8 cellular contexts compared by ENCODE assay signal in the genomic region with DNA sequence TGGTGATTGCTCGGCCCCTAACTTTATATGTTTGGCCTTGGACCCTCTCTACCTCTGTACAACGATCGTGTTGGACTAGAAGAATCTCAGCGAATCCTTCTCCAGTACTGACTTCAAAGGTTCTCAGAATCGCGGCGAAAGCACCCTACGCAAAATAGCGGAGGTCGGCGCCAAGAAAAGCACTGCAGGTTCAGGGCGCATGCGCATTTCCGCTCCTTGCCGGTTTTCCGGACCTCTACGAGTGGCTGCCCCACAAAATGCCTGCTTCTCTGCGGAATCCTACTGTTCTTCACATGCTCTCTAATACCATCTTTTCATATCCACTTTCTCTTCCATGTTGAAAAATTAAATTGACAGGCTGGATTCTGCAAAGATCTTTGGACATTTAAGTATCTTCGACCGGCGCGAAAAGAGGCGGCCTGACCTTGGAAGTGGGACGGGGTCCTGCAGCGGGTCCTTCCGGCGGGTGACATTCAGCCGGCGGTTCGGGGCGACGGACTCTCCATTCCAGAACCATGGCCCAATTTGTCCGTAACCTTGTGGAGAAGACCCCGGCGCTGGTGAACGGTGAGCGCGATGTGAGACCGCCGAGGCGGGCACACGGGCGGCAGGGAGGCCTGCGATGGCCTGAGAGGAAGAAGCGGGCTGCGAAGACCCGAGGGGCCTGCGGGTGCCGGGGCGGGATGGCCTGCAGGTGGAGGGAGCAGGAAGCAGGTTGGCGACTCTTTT. TPM values are rescaled to one million over a fixed set of nuclear protein-coding genes. Genes with fewer than 3 reads are reported as not detected.
DNase-seq lines count a peak whose midpoint lies in the region; ATAC-seq and TF ChIP-seq lines count a peak whose summit lies in the region.

A gene with protein sequence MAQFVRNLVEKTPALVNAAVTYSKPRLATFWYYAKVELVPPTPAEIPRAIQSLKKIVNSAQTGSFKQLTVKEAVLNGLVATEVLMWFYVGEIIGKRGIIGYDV (plus strand): TSS at position 456 of the 729 bp plus-strand sequence. CDS start 60 bp downstream, at position 516.

- in situ Hi-C loops in astrocyte of the cerebellum (cut with HindIII; ENCODE audit: low sequenced_read_pairs) = no loop called here

- H3K4me1 ChIP-seq in hepatocyte (ENCODE audit: insufficient read depth) = peaks cover 11% of the 10 kb centered on the region
- H3K4me1 ChIP-seq in aorta (ENCODE audit: control insufficient read depth in 1 of 2, insufficient read depth in 2 of 2, low read length in 2 of 2) = no peaks in the 10 kb centered on the region

- POLR2A ChIA-PET in GM10248 (lab: Yijun Ruan, JAX) = interaction anchor here (0.5 kb wide), 1 partner anchor 9 kb away, joined by 3 read pairs; no protein-coding TSS in a partner anchor

- peak within 1 kb of the TSS; percentile 69 for H3K4me2 ChIP-seq in hepatocyte

- H2AFZ ChIP-seq in hepatocyte = peak within 1 kb of the TSS; percentile 55

- H3K36me3 ChIP-seq in hepatocyte (replicated peaks; ENCODE audit: insufficient read depth, low read depth) (no peaks in the 10 kb centered on the region), aorta (ENCODE audit: control insufficient read depth in 1 of 2, insufficient read depth in 2 of 2, low read length in 1 of 2) (no peaks in the 10 kb centered on the region)

- CTCF ChIA-PET in GM10248 (lab: Yijun Ruan, JAX) = interaction anchor here (0.8 to 1.1 kb wide), 2 partner anchors 24 to 38 kb away, joined by 3 read pairs; no protein-coding TSS in a partner anchor

- peaks cover 30% of the 10 kb centered on the region for H4K20me1 ChIP-seq in hepatocyte (ENCODE audit: insufficient read depth, poor library complexity, severe bottlenecking)

- H3K4me3 ChIP-seq in astrocyte of the cerebellum (ENCODE audit: low read depth, low read length) = peak within 1 kb of the TSS; percentile 86
- H3K4me3 ChIP-seq in hepatocyte = peak within 1 kb of the TSS; percentile 79
- peak within 1 kb of the TSS; percentile 65 to 93 for H3K4me3 ChIP-seq in aorta (ENCODE audit: low read length in 2 of 2)

- H3K9me2 ChIP-seq in hepatocyte (replicated peaks; ENCODE audit: insufficient read depth) = no peaks in the 10 kb centered on the region

- ATAC-seq in HG02852 (IDR thresholded peaks at IDR 0.05; ENCODE audit: unreplicated experiment) (peak; percentile 55), aorta (ENCODE audit: low FRiP score) (peak; percentile 95)

- intact Hi-C loops in aorta (cut with DNase I) = loop anchor here (1.0 to 5.0 kb wide), 3 partner anchors 36 to 86 kb away; a partner anchor contains a TSS

- H3K79me2 ChIP-seq in hepatocyte = peaks cover 48% of the 10 kb centered on the region

- H3K27me3 ChIP-seq in hepatocyte (no peaks in the 10 kb centered on the region), aorta (ENCODE audit: control insufficient read depth in 1 of 2, insufficient read depth in 2 of 2, low read length in 1 of 2) (no peaks in the 10 kb centered on the region)

- under 1% methylated on average over 48 of the region's 51 CpGs for WGBS in hepatocyte (ENCODE audit: low lambda C conversion rate, missing lambda C conversion rate)
- WGBS in aorta, 2 donors = 0% methylated on average over 51 of the region's 51 CpGs

- H3K9me3 ChIP-seq in hepatocyte (ENCODE audit: low read depth) = no peaks in the 10 kb centered on the region
- no peaks in the 10 kb centered on the region for H3K9me3 ChIP-seq in aorta (ENCODE audit: control insufficient read depth, low read length)

- peak; percentile 91 for DNase-seq in GM10248 (ENCODE audit: extremely low spot score)
- peak; percentile 94 for DNase-seq in NCI-H2029 treated with DMSO at 0.1 percent for 48 hours (lab: John Stamatoyannopoulos, UW)
- peak; percentile 73 for DNase-seq in T1000 (lab: John Stamatoyannopoulos, UW)
- DNase-seq in astrocyte of the cerebellum (ENCODE audit: low read depth) = peak; percentile 76
- DNase-seq in hepatocyte (ENCODE audit: low spot score) = peak; percentile 96
- peak; percentile 83 for DNase-seq in renal cortical epithelial cell (ENCODE audit: low read depth)
- peak; percentile 94 to 97 for DNase-seq in aorta

- no peak for TF ChIP-seq CTCF in GM10248 (IDR thresholded peaks at IDR 0.05; ENCODE audit: control extremely low read depth, extremely low read depth, low read depth, missing control alignments)
- TF ChIP-seq CTCF in astrocyte of the cerebellum (IDR thresholded peaks at IDR 0.05; ENCODE audit: low read depth, low read length, missing control alignments) = peak; percentile 31
- TF ChIP-seq CTCF in hepatocyte (IDR thresholded peaks at IDR 0.05; ENCODE audit: poor library complexity) = no peak

- peak within 1 kb of the TSS; percentile 91 for H3K27ac ChIP-seq in hepatocyte
- peak within 1 kb of the TSS in 1 of 2 donors; percentile 73 for H3K27ac ChIP-seq in aorta (ENCODE audit: low read depth in 1 of 2, low read length in 2 of 2)

RNA-seq across cellular contexts. Expression of the gene that starts here (rescaled TPM):
- total RNA-seq in hepatocyte (64.7 and 68.1 TPM in 2 replicates), renal cortical epithelial cell (43.4 and 56.4 TPM in 2 replicates), aorta (100 to 1,000 TPM in 1 of 2 donors, 10 to 100 TPM in 1; 98.4 to 107 TPM)
- polyA plus RNA-seq in hepatocyte (431 and 471 TPM in 2 replicates), aorta (100 to 1,000 TPM; 118 to 256 TPM)
